ENCODE assay signal across 8 cellular contexts in genomic region chr6:31158140-31158862, GRCh38. TPM values are rescaled to one million over a fixed set of nuclear protein-coding genes. Genes with fewer than 3 reads are reported as not detected.
A peak's percentile ranks its signal among the peaks of the same experiment; 100 is the strongest.
DNase-seq lines count a peak whose midpoint lies in the region; ATAC-seq, FAIRE-seq and TF ChIP-seq lines count a peak whose summit lies in the region.

TSS of gene TCF19 (plus strand) at chr6:31158589. CDS start at chr6:31159470, 881 bp downstream.

- H3K36me3 Mint-ChIP-seq in Caco-2 (ENCODE audit: insufficient read depth, unreplicated experiment), result peaks cover 17% of the 10 kb centered on the region

- BruUV-seq in Caco-2 (replicated peaks; lab: Mats Ljungman, UMichigan), result no TSS peak

- CTCF ChIA-PET in Caco-2 (lab: Charles Lee), result interaction anchor here (1.0 to 1.6 kb wide), 5 partner anchors 30 to 208 kb away, joined by 3 to 8 read pairs (median 4); no protein-coding TSS in a partner anchor
- CTCF ChIA-PET in activated CD8-positive, alpha-beta memory T cell treated with anti-CD3 and anti-CD28 coated beads for 36 hours (lab: Charles Lee), result interaction anchor here (1.3 to 1.5 kb wide), 3 partner anchors 11 to 209 kb away, joined by 4 to 5 read pairs (median 4); no protein-coding TSS in a partner anchor

- intact Hi-C loops in Caco-2 (cut with micrococcal nuclease; ENCODE audit: unreplicated experiment), result no loop called here

- H3K27me3 ChIP-seq in Caco-2 (replicated peaks; ENCODE audit: control insufficient read depth, insufficient read depth, low read length), result no peaks in the 10 kb centered on the region

- H3K27me3 Mint-ChIP-seq in Caco-2 (ENCODE audit: insufficient read depth, unreplicated experiment), result no peaks in the 10 kb centered on the region

- H3K4me1 ChIP-seq in Caco-2, result peaks cover 11% of the 10 kb centered on the region; the same call in 1 of the 2 replicates

- H3K4me1 Mint-ChIP-seq in Caco-2 (ENCODE audit: low read depth, unreplicated experiment), result no peaks in the 10 kb centered on the region

- H3K9me3 ChIP-seq in Caco-2, result no peaks in the 10 kb centered on the region

- FAIRE-seq in HTR-8/SVneo (lab: Jason Lieb, UNC), result peak; percentile 97

- peak within 1 kb of the TSS; percentile 85 for H3K27ac Mint-ChIP-seq in Caco-2 (ENCODE audit: unreplicated experiment)

- POLR2A ChIA-PET in Caco-2 (lab: Charles Lee), result interaction anchor here (0.6 to 1.8 kb wide), 3 partner anchors 8 to 383 kb away, joined by 3 to 5 read pairs (median 4); partner anchors contain the start of genes DDX39B and MICA
- POLR2A ChIA-PET in activated CD8-positive, alpha-beta memory T cell treated with anti-CD3 and anti-CD28 coated beads for 36 hours (lab: Charles Lee), result interaction anchor here (0.5 kb wide), 1 partner anchor 544 kb away, joined by 10 read pairs; no protein-coding TSS in a partner anchor

- H3K4me3 ChIP-seq in Caco-2 (ENCODE audit: low read depth, low read length), result peak within 1 kb of the TSS; percentile 74

- ATAC-seq in GM21381 (IDR thresholded peaks at IDR 0.05; ENCODE audit: unreplicated experiment), result peak; percentile 82

- DNase-seq in Caco-2 (peak; percentile 97 to 98), HTR-8/SVneo (ENCODE audit: insufficient read length, low spot score) (peak; percentile 99), NOMO-1 treated with DMSO at 0.1 percent for 48 hours (lab: John Stamatoyannopoulos, UW; ENCODE audit: unreplicated experiment) (peak; percentile 97), medulla oblongata (ENCODE audit: extremely low spot score) (peak; percentile 99)
- DNase-seq in effector CD8-positive, alpha-beta T cell (lab: John Stamatoyannopoulos, UW), result peak; percentile 99
- peak; percentile 96 to 99 (median 99) for DNase-seq in stimulated activated CD4-positive, alpha-beta T cell treated with anti-CD3 and anti-CD28 coated beads, TNF-alpha, amount 100 ng/mL, for 48 hours (ENCODE audit: low read depth in 3 of 3)

- H3K4me3 Mint-ChIP-seq in Caco-2 (ENCODE audit: unreplicated experiment), result peak within 1 kb of the TSS; percentile 84

- H3K9me3 Mint-ChIP-seq in Caco-2 (ENCODE audit: unreplicated experiment), result no peaks in the 10 kb centered on the region

- H3K36me3 ChIP-seq in Caco-2 (ENCODE audit: control insufficient read depth, insufficient read depth, low read length), result no peaks in the 10 kb centered on the region

- TF ChIP-seq CTCF in Caco-2 (IDR thresholded peaks at IDR 0.05; ENCODE audit: insufficient read depth in 1 of 2, low read depth in 1 of 2, low read length in 1 of 2, severe bottlenecking in 1 of 2, unreplicated experiment in 1 of 2), result no peak

RNA-seq across cellular contexts. Expression of gene TCF19, which starts in this region (rescaled TPM):
- total RNA-seq in Caco-2 (2022), result 19.3 and 20.3 TPM in 2 replicates
- 100 to 1,000 TPM in 1 of 2 experiments, 10 to 100 TPM in 1; 98.1 to 103 TPM for total RNA-seq in activated CD8-positive, alpha-beta memory T cell treated with anti-CD3 and anti-CD28 coated beads for 36 hours

Comparison
In these comparisons a context has a peak if more than half of its experiments do, and no peak if none do; other contexts are left out.
1. Peak in every context shown above with its lines: DNase-seq, ATAC-seq and H3K4me3 ChIP-seq.